ENCODE assay signal across 8 cellular contexts in the genomic region with DNA sequence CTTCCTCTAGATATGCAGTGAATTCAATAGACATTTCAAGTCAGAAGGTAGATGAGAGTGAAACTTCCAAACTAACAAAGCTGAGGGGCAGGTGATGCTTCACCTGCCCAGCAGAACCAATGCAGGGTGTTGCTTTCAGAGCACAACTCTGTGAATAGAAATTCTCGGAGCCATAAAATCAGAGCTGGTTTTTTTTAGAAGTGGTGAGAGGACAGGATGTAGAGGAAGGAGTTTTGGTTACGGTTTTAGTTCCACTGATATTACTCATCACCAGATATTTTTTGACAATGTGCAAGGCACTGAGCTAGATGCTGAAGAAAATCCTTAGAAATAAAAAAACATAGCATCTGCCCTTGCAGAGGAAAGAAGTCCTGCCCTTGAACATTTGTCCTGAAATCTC.
DNase-seq lines count a peak whose midpoint lies in the region; ATAC-seq and TF ChIP-seq lines count a peak whose summit lies in the region.

No MANE protein-coding gene starts in this region.

- H3K27me3 ChIP-seq in BLaER1 treated with 17β-estradiol and CSF1 and Interleukin-3, amounts not matched to agents 10 nM and 100 nM, result peaks cover 0 to 5% (median 0%) of the 10 kb centered on the region in 11 experiments; a peak in 1 of 22 replicates
- no peaks in the 10 kb centered on the region for H3K27me3 ChIP-seq in neuronal stem cell (ENCODE audit: control insufficient read depth in 3 of 3, insufficient read depth in 3 of 3, low read depth in 1 of 3, low read length in 3 of 3)

- TF ChIP-seq CTCF in GM20000 (IDR thresholded peaks at IDR 0.05; ENCODE audit: extremely low read depth, missing control alignments) (no peak), CD14-positive monocyte (IDR thresholded peaks at IDR 0.05) (no peak)

- ATAC-seq in HG03439 (IDR thresholded peaks at IDR 0.05; ENCODE audit: unreplicated experiment), result peak; percentile 67
- no peak for ATAC-seq in HG03520 (IDR thresholded peaks at IDR 0.05; ENCODE audit: unreplicated experiment)

- H3K27ac Mint-ChIP-seq in CD14-positive monocyte, result no peak overlapping the region

- H2AK5ac ChIP-seq in neuronal stem cell (ENCODE audit: low read depth, low read length), result no peak overlapping the region

- no peak overlapping the region for H2AFZ ChIP-seq in neuronal stem cell (ENCODE audit: low read length)

- H3K4me3 Mint-ChIP-seq in CD14-positive monocyte, result no peak overlapping the region

- H4K91ac ChIP-seq in neuronal stem cell (ENCODE audit: low read depth, low read length, poor library complexity), result no peak overlapping the region

- no peak overlapping the region for H3K4ac ChIP-seq in neuronal stem cell (ENCODE audit: low read length)

- no peaks in the 10 kb centered on the region for H3K36me3 ChIP-seq in BLaER1 treated with 17β-estradiol and CSF1 and Interleukin-3, amounts not matched to agents 10 nM and 100 nM
- no peaks in the 10 kb centered on the region for H3K36me3 ChIP-seq in neuronal stem cell (replicated peaks in 1 of 2; ENCODE audit: control insufficient read depth in 2 of 2, insufficient read depth in 2 of 2, low read length in 2 of 2)

- no peaks in the 10 kb centered on the region for H4K20me1 ChIP-seq in BLaER1 treated with 17β-estradiol and CSF1 and Interleukin-3, amounts not matched to agents 10 nM and 100 nM

- no peak overlapping the region for H2BK15ac ChIP-seq in neuronal stem cell (ENCODE audit: low read length)

- H3K27me3 Mint-ChIP-seq in CD14-positive monocyte (ENCODE audit: low read depth in 3 of 3), result peaks cover 0 to 2% (median 2%) of the 10 kb centered on the region in 3 donors

- H3K4me3 ChIP-seq in BLaER1 treated with 17β-estradiol and CSF1 and Interleukin-3, amounts not matched to agents 10 nM and 100 nM, result no peak overlapping the region
- no peak overlapping the region for H3K4me3 ChIP-seq in neuronal stem cell (ENCODE audit: low read length in 2 of 2)

- WGBS in neuronal stem cell (ENCODE audit: extremely low coverage in 2 of 2, insufficient read length in 2 of 2, insufficient replicate concordance in 1 of 2), 2 donors, result no CpG with 5 or more reads among the region's 2 CpGs

- H3K27ac ChIP-seq in BLaER1 treated with 17β-estradiol and CSF1 and Interleukin-3, amounts not matched to agents 10 nM and 100 nM, result no peak overlapping the region
- no peak overlapping the region for H3K27ac ChIP-seq in neuronal stem cell (replicated peaks; ENCODE audit: low read length)

- peaks cover 11 to 21% (median 18%) of the 10 kb centered on the region in 10 experiments for H3K4me1 ChIP-seq in BLaER1 treated with 17β-estradiol and CSF1 and Interleukin-3, amounts not matched to agents 10 nM and 100 nM
- peaks cover 0 to 8% of the 10 kb centered on the region in 2 donors for H3K4me1 ChIP-seq in neuronal stem cell (ENCODE audit: control insufficient read depth in 2 of 2, insufficient read depth in 1 of 2, low read depth in 1 of 2, low read length in 2 of 2)

- H3K18ac ChIP-seq in neuronal stem cell (ENCODE audit: low read length), result no peak overlapping the region

- H4K8ac ChIP-seq in neuronal stem cell (ENCODE audit: low read depth, low read length), result no peak overlapping the region

- H3K9me3 Mint-ChIP-seq in CD14-positive monocyte, result peaks cover 0 to 3% (median 0%) of the 10 kb centered on the region in 7 donors

- H3K4me1 Mint-ChIP-seq in CD14-positive monocyte, result no peaks in the 10 kb centered on the region

- DNase-seq in GM20000 (ENCODE audit: low spot score), result peak; percentile 51
- peak; percentile 49 for DNase-seq in fibroblast of gingiva (ENCODE audit: low read depth)
- DNase-seq in DMS53 (lab: John Stamatoyannopoulos, UW), result no peak
- DNase-seq in neuronal stem cell (ENCODE audit: low spot score), result no peak
- DNase-seq in CD14-positive monocyte (ENCODE audit: low spot score), result no peak

- no peak overlapping the region for H2BK120ac ChIP-seq in neuronal stem cell (ENCODE audit: low read depth, low read length)

- H3K9me3 ChIP-seq in BLaER1 treated with 17β-estradiol and CSF1 and Interleukin-3, amounts not matched to agents 10 nM and 100 nM (replicated peaks in 1 of 11), result no peaks in the 10 kb centered on the region
- H3K9me3 ChIP-seq in neuronal stem cell (replicated peaks in 1 of 2; ENCODE audit: control insufficient read depth in 2 of 2, insufficient read depth in 1 of 2, low read depth in 1 of 2, low read length in 2 of 2), result no peaks in the 10 kb centered on the region

- H3K14ac ChIP-seq in neuronal stem cell (ENCODE audit: low read length), result no peak overlapping the region

- no peak overlapping the region for H2BK5ac ChIP-seq in neuronal stem cell (ENCODE audit: low read length)

- no peaks in the 10 kb centered on the region for H3K79me1 ChIP-seq in neuronal stem cell (ENCODE audit: low read depth, low read length)

- intact Hi-C loops in CD14-positive monocyte (cut with micrococcal nuclease), result no loop called here

- no peak overlapping the region for H3K23ac ChIP-seq in neuronal stem cell (ENCODE audit: low read depth, low read length, poor library complexity)

- no peak overlapping the region for H2BK12ac ChIP-seq in neuronal stem cell (ENCODE audit: low read length)

- H3K9ac ChIP-seq in BLaER1 treated with 17β-estradiol and CSF1 and Interleukin-3, amounts not matched to agents 10 nM and 100 nM, result no peak overlapping the region
- H3K9ac ChIP-seq in neuronal stem cell (ENCODE audit: low read depth, low read length, poor library complexity), result no peak overlapping the region

- peak overlapping the region; percentile 46 to 74 (median 65); a peak in 21 of 22 replicates for H3K4me2 ChIP-seq in BLaER1 treated with 17β-estradiol and CSF1 and Interleukin-3, amounts not matched to agents 10 nM and 100 nM
- no peak overlapping the region for H3K4me2 ChIP-seq in neuronal stem cell (ENCODE audit: insufficient read depth, low read length, poor library complexity, severe bottlenecking)

- no peaks in the 10 kb centered on the region for H3K36me3 Mint-ChIP-seq in CD14-positive monocyte

Comparison
In these comparisons a context has a peak if more than half of its experiments do, and no peak if none do; other contexts are left out.
1. DNase-seq: peak in GM20000 (single experiment) and fibroblast of gingiva (single experiment); none in DMS53 (single experiment), neuronal stem cell (single experiment) and CD14-positive monocyte (single experiment).